Comparison of ENCODE assay signal across 29 cellular contexts in the genomic region with DNA sequence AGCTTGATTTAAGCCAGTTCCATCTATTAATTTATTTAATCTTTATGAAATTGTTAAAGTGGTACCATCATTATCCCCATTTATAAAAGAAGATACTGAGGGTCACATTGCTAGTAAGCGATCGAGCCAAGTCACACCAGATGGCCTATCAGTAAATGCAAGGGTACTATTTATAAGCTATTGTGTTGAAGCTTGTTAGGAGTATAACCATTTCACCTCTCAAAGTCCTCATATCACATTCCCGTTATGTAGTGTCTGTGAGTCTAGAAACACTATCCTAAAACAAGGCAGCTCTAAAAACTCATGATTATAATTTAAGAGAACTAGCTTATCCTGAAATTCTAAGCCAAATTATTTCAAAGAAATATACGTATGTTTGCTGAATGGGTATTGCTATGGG.
"Had no signal": no experiment of that assay in that cellular context is flagged by ENCODE, and none has a peak within 500 bp of the region (broad histone marks: within the 10 kb centered on the region; RNA-seq: fewer than 3 reads in every experiment).

No MANE protein-coding gene starts in this region.

- H3K4me1 Mint-ChIP-seq: mesothelial cell of epicardium; naive B cell; natural killer cell; nephron progenitor cell; neural progenitor cell; stimulated activated naive B cell treated with anti-CD40 and anti-IgM and Interleukin-4, amounts not matched to agents 10 μg/mL and 1 μg/mL and 100 μg/mL, for 72 hours had no signal

- H3K27me3 Mint-ChIP-seq: naive B cell; stimulated activated naive B cell treated with anti-CD40 and anti-IgM and Interleukin-4, amounts not matched to agents 10 μg/mL and 1 μg/mL and 100 μg/mL, for 72 hours had no signal

- DNase-seq: head of caudate nucleus; kidney glomerular epithelial cell; left cardiac atrium; mesendoderm; naive B cell; natural killer cell; nephron progenitor cell; occipital lobe; psoas muscle; stimulated activated CD4-positive, alpha-beta T cell treated with anti-CD3 and anti-CD28 coated beads, Interleukin-12 subunit alpha, Interleukin-12 subunit beta, amount 100 ng/mL, for 4 hours; stimulated activated CD4-positive, alpha-beta T cell treated with anti-CD3 and anti-CD28 coated beads, Interleukin-15, amount 100 ng/mL, for 24 hours; stimulated activated CD4-positive, alpha-beta T cell treated with anti-CD3 and anti-CD28 coated beads, Interleukin-2, amount 100 ng/mL, for 24 hours; stimulated activated CD4-positive, alpha-beta T cell treated with anti-CD3 and anti-CD28 coated beads, Interleukin-4, amount 100 ng/mL, for 1 hour; stimulated activated naive B cell treated with anti-CD40 and anti-IgM and Interleukin-4, amounts not matched to agents 10 μg/mL and 1 μg/mL and 100 μg/mL, for 72 hours; stimulated activated naive CD8-positive, alpha-beta T cell treated with anti-CD3 and anti-CD28 coated beads, Interleukin-15, Interleukin-2, amounts not matched to agents 100 U/mL and 50 U/mL, for 24 hours; tibial artery; trophoblast cell; upper lobe of right lung had no signal

- H3K4me3 Mint-ChIP-seq: mesothelial cell of epicardium; naive B cell; natural killer cell; nephron progenitor cell; neural progenitor cell; stimulated activated naive B cell treated with anti-CD40 and anti-IgM and Interleukin-4, amounts not matched to agents 10 μg/mL and 1 μg/mL and 100 μg/mL, for 72 hours had no signal

- ATAC-seq: left lobe of liver; natural killer cell; psoas muscle; sciatic nerve; stimulated activated naive B cell treated with anti-CD40 and anti-IgM and Interleukin-4, amounts not matched to agents 10 μg/mL and 1 μg/mL and 100 μg/mL, for 72 hours; stimulated activated naive CD8-positive, alpha-beta T cell treated with anti-CD3 and anti-CD28 coated beads, Interleukin-15, Interleukin-2, amounts not matched to agents 100 U/mL and 50 U/mL, for 24 hours; upper lobe of right lung had no signal

- H3K27ac ChIP-seq: hepatocyte, neural progenitor cell, neutrophil, parathyroid adenoma, psoas muscle, skin epidermis, suprapubic skin, thoracic aorta, tibial artery, upper lobe of right lung had no signal

- H3K9me3 ChIP-seq: neutrophil, psoas muscle, suprapubic skin, thoracic aorta, tibial artery, upper lobe of right lung had no signal

- H3K4me1 ChIP-seq: neural progenitor cell, parathyroid adenoma, psoas muscle, suprapubic skin, tibial artery, upper lobe of right lung had no signal

- H3K36me3 Mint-ChIP-seq: naive B cell; natural killer cell; neural progenitor cell; stimulated activated naive B cell treated with anti-CD40 and anti-IgM and Interleukin-4, amounts not matched to agents 10 μg/mL and 1 μg/mL and 100 μg/mL, for 72 hours had no signal

- H3K9me3 Mint-ChIP-seq: stimulated activated naive B cell treated with anti-CD40 and anti-IgM and Interleukin-4, amounts not matched to agents 10 μg/mL and 1 μg/mL and 100 μg/mL, for 72 hours had no signal

- H3K36me3 ChIP-seq: neural progenitor cell, neutrophil, suprapubic skin, thoracic aorta, tibial artery, upper lobe of right lung had no signal

- H3K4me3 ChIP-seq: hepatocyte, lung, neural progenitor cell, psoas muscle, skin epidermis, suprapubic skin, thoracic aorta, tibial artery, upper lobe of right lung had no signal

- H3K27me3 ChIP-seq: hepatocyte, neural progenitor cell, neutrophil, suprapubic skin, tibial artery, upper lobe of right lung had no signal

- H3K27ac Mint-ChIP-seq: mesothelial cell of epicardium; naive B cell; natural killer cell; nephron progenitor cell; neural progenitor cell; stimulated activated naive B cell treated with anti-CD40 and anti-IgM and Interleukin-4, amounts not matched to agents 10 μg/mL and 1 μg/mL and 100 μg/mL, for 72 hours had no signal
